ENCODE assay signal across 12 cellular contexts in genomic region chr22:40817737-40818136, GRCh38. TPM values are rescaled to one million over a fixed set of nuclear protein-coding genes. Genes with fewer than 3 reads are reported as not detected.
A peak's percentile ranks its signal among the peaks of the same experiment; 100 is the strongest.
DNase-seq lines count a peak whose midpoint lies in the region; ATAC-seq and TF ChIP-seq lines count a peak whose summit lies in the region.
"Had no signal": no experiment of that assay in that cellular context is flagged by ENCODE, and none has a peak within 500 bp of the region (broad histone marks: within the 10 kb centered on the region; RNA-seq: fewer than 3 reads in every experiment).

No MANE protein-coding gene starts in this region.

- H3K4me1 ChIP-seq in CD8-positive, alpha-beta T cell (ENCODE audit: insufficient read depth, low read length), result peaks cover 18% of the 10 kb centered on the region

- no peaks in the 10 kb centered on the region for H3K9me3 ChIP-seq in CD8-positive, alpha-beta T cell (ENCODE audit: low read length)

- H3K4me3 Mint-ChIP-seq in CD8-positive, alpha-beta T cell, result peak overlapping the region; percentile 96
- peak overlapping the region; percentile 90 for H3K4me3 Mint-ChIP-seq in activated naive CD8-positive, alpha-beta T cell treated with anti-CD3 and anti-CD28 coated beads, Interleukin-2, amount 50 U/mL, for 24 hours
- peak overlapping the region; percentile 88 for H3K4me3 Mint-ChIP-seq in natural killer cell treated with Interleukin-12 subunit alpha and Interleukin-12 subunit beta and Interleukin-15 and Interleukin-18, amount 100 ng/mL, for 72 hours

- no peaks in the 10 kb centered on the region for H3K36me3 ChIP-seq in CD8-positive, alpha-beta T cell (ENCODE audit: insufficient read depth, low read length)

- no peaks in the 10 kb centered on the region for H3K9me3 Mint-ChIP-seq in CD8-positive, alpha-beta T cell
- H3K9me3 Mint-ChIP-seq in activated naive CD8-positive, alpha-beta T cell treated with anti-CD3 and anti-CD28 coated beads, Interleukin-2, amount 50 U/mL, for 24 hours, result no peaks in the 10 kb centered on the region
- H3K9me3 Mint-ChIP-seq in natural killer cell treated with Interleukin-12 subunit alpha and Interleukin-12 subunit beta and Interleukin-15 and Interleukin-18, amount 100 ng/mL, for 72 hours, result no peaks in the 10 kb centered on the region

- DNase-seq in CD8-positive, alpha-beta T cell, result no peak
- DNase-seq in activated naive CD8-positive, alpha-beta T cell treated with anti-CD3 and anti-CD28 coated beads, Interleukin-2, amount 50 U/mL, for 24 hours, result no peak
- DNase-seq in natural killer cell treated with Interleukin-12 subunit alpha and Interleukin-12 subunit beta and Interleukin-15 and Interleukin-18, amount 100 ng/mL, for 72 hours (ENCODE audit: low spot score), result no peak
- DNase-seq in DMS53 treated with DMSO at 0.1 percent for 48 hours (lab: John Stamatoyannopoulos, UW; ENCODE audit: unreplicated experiment) (no peak), DMS 273 treated with DMSO at 0.1 percent for 48 hours (lab: John Stamatoyannopoulos, UW) (no peak)
- DNase-seq: NCI-H345 had no signal

- H3K27ac Mint-ChIP-seq in CD8-positive, alpha-beta T cell, result peak overlapping the region; percentile 66
- peak overlapping the region; percentile 93 for H3K27ac Mint-ChIP-seq in activated naive CD8-positive, alpha-beta T cell treated with anti-CD3 and anti-CD28 coated beads, Interleukin-2, amount 50 U/mL, for 24 hours
- H3K27ac Mint-ChIP-seq in natural killer cell treated with Interleukin-12 subunit alpha and Interleukin-12 subunit beta and Interleukin-15 and Interleukin-18, amount 100 ng/mL, for 72 hours, result peak overlapping the region; percentile 63 to 96

- CTCF ChIA-PET in CD8-positive, alpha-beta T cell (lab: Charles Lee), result interaction anchor here (1.2 to 1.3 kb wide), 3 partner anchors 9 to 135 kb away, joined by 3 to 4 read pairs (median 4); no protein-coding TSS in a partner anchor

- peak overlapping the region; percentile 91 for H3K4me3 ChIP-seq in CD8-positive, alpha-beta T cell (ENCODE audit: low read depth, low read length)

- H3K4me1 Mint-ChIP-seq in CD8-positive, alpha-beta T cell (ENCODE audit: low read depth), result peaks cover 44% of the 10 kb centered on the region
- H3K4me1 Mint-ChIP-seq in activated naive CD8-positive, alpha-beta T cell treated with anti-CD3 and anti-CD28 coated beads, Interleukin-2, amount 50 U/mL, for 24 hours, result peaks cover 36% of the 10 kb centered on the region
- peaks cover 31 to 36% of the 10 kb centered on the region in 2 donors for H3K4me1 Mint-ChIP-seq in natural killer cell treated with Interleukin-12 subunit alpha and Interleukin-12 subunit beta and Interleukin-15 and Interleukin-18, amount 100 ng/mL, for 72 hours (ENCODE audit: low read depth in 2 of 2)

- POLR2A ChIA-PET in CD8-positive, alpha-beta T cell (lab: Charles Lee), result interaction anchor here (0.6 kb wide), 1 partner anchor 134 kb away, joined by 3 read pairs; no protein-coding TSS in a partner anchor

- no peak overlapping the region for H3K27ac ChIP-seq in CD8-positive, alpha-beta T cell (ENCODE audit: low read depth, low read length)
- H3K27ac ChIP-seq: epithelial cell of prostate had no signal

- no peaks in the 10 kb centered on the region for H3K27me3 Mint-ChIP-seq in CD8-positive, alpha-beta T cell (ENCODE audit: low read depth)
- H3K27me3 Mint-ChIP-seq in activated naive CD8-positive, alpha-beta T cell treated with anti-CD3 and anti-CD28 coated beads, Interleukin-2, amount 50 U/mL, for 24 hours, result no peaks in the 10 kb centered on the region
- H3K27me3 Mint-ChIP-seq in natural killer cell treated with Interleukin-12 subunit alpha and Interleukin-12 subunit beta and Interleukin-15 and Interleukin-18, amount 100 ng/mL, for 72 hours, result no peaks in the 10 kb centered on the region

- intact Hi-C loops in CD8-positive, alpha-beta T cell (cut with DNase I, micrococcal nuclease), result loop anchor here in 1 of 2 experiments (2.0 kb wide), 2 partner anchors 91 to 1285 kb away; partner anchors contain the start of gene RPS19BP1

- no peaks in the 10 kb centered on the region for H3K27me3 ChIP-seq in CD8-positive, alpha-beta T cell (ENCODE audit: insufficient read depth, low read length)

- ATAC-seq in CD8-positive, alpha-beta T cell, result no peak
- ATAC-seq in HG02610 (IDR thresholded peaks at IDR 0.05; ENCODE audit: unreplicated experiment) (peak; percentile 12), GM21367 (IDR thresholded peaks at IDR 0.05; ENCODE audit: unreplicated experiment) (no peak), GM18870 (IDR thresholded peaks at IDR 0.05; ENCODE audit: unreplicated experiment) (no peak)
- no peak for ATAC-seq in activated naive CD8-positive, alpha-beta T cell treated with anti-CD3 and anti-CD28 coated beads, Interleukin-2, amount 50 U/mL, for 24 hours
- no peak for ATAC-seq in natural killer cell treated with Interleukin-12 subunit alpha and Interleukin-12 subunit beta and Interleukin-15 and Interleukin-18, amount 100 ng/mL, for 72 hours

- no peak for TF ChIP-seq CTCF in CD8-positive, alpha-beta T cell (IDR thresholded peaks at IDR 0.05)

- peaks cover 23% of the 10 kb centered on the region for H3K36me3 Mint-ChIP-seq in CD8-positive, alpha-beta T cell
- peaks cover 24% of the 10 kb centered on the region for H3K36me3 Mint-ChIP-seq in activated naive CD8-positive, alpha-beta T cell treated with anti-CD3 and anti-CD28 coated beads, Interleukin-2, amount 50 U/mL, for 24 hours (ENCODE audit: low read depth)
- H3K36me3 Mint-ChIP-seq in natural killer cell treated with Interleukin-12 subunit alpha and Interleukin-12 subunit beta and Interleukin-15 and Interleukin-18, amount 100 ng/mL, for 72 hours, result no peaks in the 10 kb centered on the region

RNA-seq across cellular contexts. Expression of gene SLC25A17, which starts 1.4 kb away (rescaled TPM):
- total RNA-seq in CD8-positive, alpha-beta T cell, result 1 to 10 TPM; 3.2 to 4.0 TPM
- 10 to 100 TPM; 31.0 to 39.1 TPM for total RNA-seq in natural killer cell treated with Interleukin-12 subunit alpha and Interleukin-12 subunit beta and Interleukin-15 and Interleukin-18, amount 100 ng/mL, for 72 hours

RNA-seq across cellular contexts. Expression of gene ST13, which starts 38.7 kb away (rescaled TPM):
- 100 to 1,000 TPM; 143 to 160 TPM for total RNA-seq in CD8-positive, alpha-beta T cell
- 100 to 1,000 TPM; 119 to 126 TPM for total RNA-seq in natural killer cell treated with Interleukin-12 subunit alpha and Interleukin-12 subunit beta and Interleukin-15 and Interleukin-18, amount 100 ng/mL, for 72 hours

RNA-seq across cellular contexts. Expression of gene XPNPEP3, which starts 39.2 kb away (rescaled TPM):
- total RNA-seq in CD8-positive, alpha-beta T cell, result 10 to 100 TPM; 13.9 to 15.2 TPM
- total RNA-seq in natural killer cell treated with Interleukin-12 subunit alpha and Interleukin-12 subunit beta and Interleukin-15 and Interleukin-18, amount 100 ng/mL, for 72 hours, result 10 to 100 TPM; 16.2 to 26.1 TPM

RNA-seq across cellular contexts. Expression of gene DNAJB7, which starts 44.2 kb away (rescaled TPM):
- total RNA-seq in CD8-positive, alpha-beta T cell, result not detected
- not detected for total RNA-seq in natural killer cell treated with Interleukin-12 subunit alpha and Interleukin-12 subunit beta and Interleukin-15 and Interleukin-18, amount 100 ng/mL, for 72 hours
- total RNA-seq: posterior vena cava, subcutaneous adipose tissue had no signal

Comparison
In these comparisons a context has a peak if more than half of its experiments do, and no peak if none do; other contexts are left out.
1. RNA of gene SLC25A17, which starts 1.4 kb away (total RNA-seq): 31.0 to 39.1 TPM in natural killer cell treated with Interleukin-12 subunit alpha and Interleukin-12 subunit beta and Interleukin-15 and Interleukin-18, amount 100 ng/mL, for 72 hours; 3.2 to 4.0 TPM in CD8-positive, alpha-beta T cell; every median in the first group is over 4 times any median in the second.
2. Peak in every context shown above with its lines, with median percentiles within 50 percentile points of each other: H3K27ac Mint-ChIP-seq and H3K4me3 Mint-ChIP-seq.